Comparison of ENCODE assay signal across 8 cellular contexts in the genomic region with DNA sequence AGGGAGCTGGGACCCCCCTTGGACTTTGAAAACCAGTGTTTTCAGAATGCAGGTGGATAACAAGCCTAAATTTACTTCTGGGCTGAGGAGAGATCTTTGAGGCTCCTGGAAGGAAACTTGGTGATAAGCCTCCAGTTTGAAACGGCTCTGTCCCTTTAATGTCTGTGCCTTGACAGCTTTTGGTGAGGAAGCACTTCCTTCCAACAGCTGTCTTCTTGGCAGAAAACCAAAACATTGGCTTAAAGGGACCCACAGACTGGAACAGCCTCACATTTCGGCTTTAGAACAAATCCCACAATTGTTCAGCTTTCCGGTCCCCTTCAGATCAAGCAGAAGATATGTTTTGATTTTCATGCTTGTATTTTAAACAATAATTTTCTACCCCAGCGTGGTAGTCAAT. TPM values are rescaled to one million over a fixed set of nuclear protein-coding genes. Genes with fewer than 3 reads are reported as not detected.
A peak's percentile ranks its signal among the peaks of the same experiment; 100 is the strongest.
DNase-seq lines count a peak whose midpoint lies in the region; ATAC-seq and TF ChIP-seq lines count a peak whose summit lies in the region.

No MANE protein-coding gene starts in this region.

- H3K9ac ChIP-seq in DND-41 (ENCODE audit: low read depth, low read length), result no peak overlapping the region

- no peaks in the 10 kb centered on the region for H4K20me1 ChIP-seq in DND-41 (ENCODE audit: insufficient read depth, low read length)

- H3K79me2 ChIP-seq in DND-41 (ENCODE audit: insufficient read depth, low read length), result no peaks in the 10 kb centered on the region

- H3K9me3 ChIP-seq in DND-41 (ENCODE audit: insufficient read depth, low read length, severe bottlenecking) (no peaks in the 10 kb centered on the region), neuron (ENCODE audit: low read length) (peaks cover 4% of the 10 kb centered on the region), esophagus squamous epithelium (no peaks in the 10 kb centered on the region)

- intact Hi-C loops in esophagus squamous epithelium (cut with DNase I), result loop anchor here (10.0 kb wide), 3 partner anchors 299 to 561 kb away; no protein-coding TSS in a partner anchor

- TF ChIP-seq POLR2A in esophagus squamous epithelium (IDR thresholded peaks at IDR 0.05), result no peak

- 27 to 35% methylated on average over 4 of the region's 4 CpGs for WGBS in esophagus squamous epithelium, 2 donors

- peak; percentile 87 for ATAC-seq in DND-41 (ENCODE audit: insufficient read depth, low read depth)
- no peak for ATAC-seq in GM18517 (IDR thresholded peaks at IDR 0.05; ENCODE audit: unreplicated experiment)

- H3K27ac ChIP-seq in DND-41 (ENCODE audit: low read length) (no peak overlapping the region), esophagus squamous epithelium (no peak overlapping the region)

- H3K36me3 ChIP-seq in DND-41 (ENCODE audit: insufficient read depth, low read length), result no peaks in the 10 kb centered on the region
- peaks cover 56% of the 10 kb centered on the region for H3K36me3 ChIP-seq in neuron (ENCODE audit: insufficient read depth, low read length)
- H3K36me3 ChIP-seq in esophagus squamous epithelium, result no peaks in the 10 kb centered on the region

- TF ChIP-seq CTCF in DND-41 (IDR thresholded peaks at IDR 0.05; ENCODE audit: borderline replicate concordance, extremely low read depth, low read length, poor library complexity, severe bottlenecking) (no peak), esophagus squamous epithelium (IDR thresholded peaks at IDR 0.05) (no peak)

- H3K4me3 ChIP-seq in DND-41 (ENCODE audit: low read depth in 1 of 2, low read length in 2 of 2) (no peak overlapping the region), neuron (ENCODE audit: low read length) (peak overlapping the region; percentile 48), esophagus squamous epithelium (no peak overlapping the region)

- DNase-seq in DND-41 (peak; percentile 46), NCI-H526 (lab: John Stamatoyannopoulos, UW) (peak; percentile 99), globus pallidus (ENCODE audit: low spot score) (peak; percentile 87), HT-29 (ENCODE audit: low spot score) (no peak), esophagus squamous epithelium (lab: John Stamatoyannopoulos, UW) (no peak)
- DNase-seq in activated naive CD4-positive, alpha-beta T cell (lab: John Stamatoyannopoulos, UW), result no peak

- H3K4me1 ChIP-seq in DND-41 (ENCODE audit: insufficient read depth, low read length) (peaks cover 8% of the 10 kb centered on the region), neuron (ENCODE audit: insufficient read depth, low read length) (peaks cover 22% of the 10 kb centered on the region), esophagus squamous epithelium (peaks cover 32 to 50% (median 39%) of the 10 kb centered on the region in 3 donors)

- H2AFZ ChIP-seq in DND-41 (ENCODE audit: low read depth, low read length) (no peak overlapping the region; the same call in 1 of the 2 replicates), neuron (ENCODE audit: low read depth, low read length) (no peak overlapping the region)

- H3K4me2 ChIP-seq in DND-41 (ENCODE audit: insufficient read depth, low read length), result no peak overlapping the region

- no peaks in the 10 kb centered on the region for H3K27me3 ChIP-seq in DND-41 (ENCODE audit: insufficient read depth, low read length, poor library complexity)
- no peaks in the 10 kb centered on the region for H3K27me3 ChIP-seq in neuron (ENCODE audit: insufficient read depth, low read length)
- H3K27me3 ChIP-seq in esophagus squamous epithelium, result peaks cover 0 to 46% (median 12%) of the 10 kb centered on the region in 4 donors

RNA-seq across cellular contexts. Expression of gene MYCN, which starts 3.6 kb away (rescaled TPM):
- 0.16 TPM in 1 of 2 replicates, not detected in the other for total RNA-seq in HT-29 (2014; rRNA removed; shearing (Covaris generic))
- total RNA-seq in esophagus squamous epithelium, result under 1 TPM; 0.21 to 0.95 (median 0.33) TPM

Comparison
In these comparisons a context has a peak if more than half of its experiments do, and no peak if none do; other contexts are left out.
1. DNase-seq: peak in DND-41 (single experiment), NCI-H526 (2 of 2) and globus pallidus (single experiment); none in HT-29 (single experiment), esophagus squamous epithelium (single experiment) and activated naive CD4-positive, alpha-beta T cell (0 of 4).